Comparison of ENCODE assay signal across 9 cellular contexts in genomic region chr9:127960410-127961165, GRCh38. TPM values are rescaled to one million over a fixed set of nuclear protein-coding genes. Genes with fewer than 3 reads are reported as not detected.
A peak's percentile ranks its signal among the peaks of the same experiment; 100 is the strongest.
DNase-seq lines count a peak whose midpoint lies in the region; ATAC-seq and TF ChIP-seq lines count a peak whose summit lies in the region.
"Had no signal": no experiment of that assay in that cellular context is flagged by ENCODE, and none has a peak within 500 bp of the region (broad histone marks: within the 10 kb centered on the region; RNA-seq: fewer than 3 reads in every experiment).

No MANE protein-coding gene starts in this region.

- TF ChIP-seq POLR2A in tibial nerve (IDR thresholded peaks at IDR 0.05): no peak

- TF ChIP-seq CTCF in lung (IDR thresholded peaks at IDR 0.05; ENCODE audit: control extremely low read depth, extremely low read depth) (no peak), tibial nerve (IDR thresholded peaks at IDR 0.05) (no peak)

- H3K4me3 Mint-ChIP-seq in activated naive CD4-positive, alpha-beta T cell treated with anti-CD3 and anti-CD28 coated beads for 36 hours: peak overlapping the region; percentile 38
- peak overlapping the region; percentile 15 for H3K4me3 Mint-ChIP-seq in activated naive CD8-positive, alpha-beta T cell treated with anti-CD3 and anti-CD28 coated beads, Interleukin-2, amount 10 ng/mL, durations not matched to agents 7 days and 5 days

- no peaks in the 10 kb centered on the region for H3K9me3 Mint-ChIP-seq in activated naive CD4-positive, alpha-beta T cell treated with anti-CD3 and anti-CD28 coated beads for 36 hours
- no peaks in the 10 kb centered on the region for H3K9me3 Mint-ChIP-seq in activated naive CD8-positive, alpha-beta T cell treated with anti-CD3 and anti-CD28 coated beads, Interleukin-2, amount 10 ng/mL, durations not matched to agents 7 days and 5 days

- peaks cover 32% of the 10 kb centered on the region for H3K36me3 Mint-ChIP-seq in activated naive CD4-positive, alpha-beta T cell treated with anti-CD3 and anti-CD28 coated beads for 36 hours (ENCODE audit: low read depth)
- H3K36me3 Mint-ChIP-seq in activated naive CD8-positive, alpha-beta T cell treated with anti-CD3 and anti-CD28 coated beads, Interleukin-2, amount 10 ng/mL, durations not matched to agents 7 days and 5 days: peaks cover 35% of the 10 kb centered on the region

- no peak for TF ChIP-seq EP300 in tibial nerve (IDR thresholded peaks at IDR 0.05)

- WGBS in lung, 2 donors: 57 to 72% methylated on average over 11 of the region's 11 CpGs
- WGBS in tibial nerve, 2 donors: 27 to 30% methylated on average over 11 of the region's 11 CpGs

- H3K27me3 ChIP-seq in lung (ENCODE audit: control insufficient read depth, insufficient read depth) (no peaks in the 10 kb centered on the region), tibial nerve (no peaks in the 10 kb centered on the region)

- POLR2A ChIA-PET in activated naive CD8-positive, alpha-beta T cell treated with anti-CD3 and anti-CD28 coated beads, Interleukin-2, amount 10 ng/mL, durations not matched to agents 7 days and 5 days (lab: Charles Lee): interaction anchor here (0.6 to 1.0 kb wide), 3 partner anchors 10 to 46 kb away, joined by 3 read pairs; no protein-coding TSS in a partner anchor
- POLR2A ChIA-PET in HEK293T (lab: Yijun Ruan, JAX): no interaction called here

- intact Hi-C loops in activated naive CD4-positive, alpha-beta T cell treated with anti-CD3 and anti-CD28 coated beads for 36 hours (cut with micrococcal nuclease): no loop called here

- H3K4me1 ChIP-seq in lung (ENCODE audit: control insufficient read depth in 2 of 2, insufficient read depth in 2 of 2, low read length in 2 of 2): peaks cover 6 to 22% of the 10 kb centered on the region in 2 donors
- H3K4me1 ChIP-seq in tibial nerve: peaks cover 0 to 87% (median 71%) of the 10 kb centered on the region in 4 donors

- no peak for DNase-seq in activated naive CD4-positive, alpha-beta T cell treated with anti-CD3 and anti-CD28 coated beads for 36 hours
- DNase-seq in activated naive CD4-positive, alpha-beta T cell treated with Interleukin-2 at 50 U/mL for 16 hours: no peak
- DNase-seq in activated naive CD8-positive, alpha-beta T cell treated with anti-CD3 and anti-CD28 coated beads, Interleukin-2, amount 10 ng/mL, durations not matched to agents 7 days and 5 days: no peak
- DNase-seq in lung (ENCODE audit: low spot score) (no peak), tibial nerve (ENCODE audit: low spot score in 2 of 2) (no peak), GM19238 (ENCODE audit: insufficient read length, low spot score) (no peak), HEK293T (ENCODE audit: extremely low spot score) (no peak)
- DNase-seq: SHP77 treated with DMSO at 0.1 percent for 48 hours had no signal

- CTCF ChIA-PET in activated naive CD4-positive, alpha-beta T cell treated with anti-CD3 and anti-CD28 coated beads for 36 hours (lab: Charles Lee): interaction anchor here (1.1 to 8.9 kb wide), 5 partner anchors 10 to 74 kb away, joined by 3 to 120 read pairs (median 8); no protein-coding TSS in a partner anchor
- CTCF ChIA-PET in HEK293T (lab: Yijun Ruan, JAX): interaction anchor here (0.5 to 2.7 kb wide), 2 partner anchors 17 to 174 kb away, joined by 3 to 10 read pairs; no protein-coding TSS in a partner anchor

- H3K4me3 ChIP-seq in lung (no peak overlapping the region), tibial nerve (no peak overlapping the region)

- no peaks in the 10 kb centered on the region for H3K27me3 Mint-ChIP-seq in activated naive CD4-positive, alpha-beta T cell treated with anti-CD3 and anti-CD28 coated beads for 36 hours (ENCODE audit: low read depth)
- H3K27me3 Mint-ChIP-seq in activated naive CD8-positive, alpha-beta T cell treated with anti-CD3 and anti-CD28 coated beads, Interleukin-2, amount 10 ng/mL, durations not matched to agents 7 days and 5 days: no peaks in the 10 kb centered on the region

- H3K27ac Mint-ChIP-seq in activated naive CD4-positive, alpha-beta T cell treated with anti-CD3 and anti-CD28 coated beads for 36 hours: peak overlapping the region; percentile 99
- peak overlapping the region; percentile 76 for H3K27ac Mint-ChIP-seq in activated naive CD8-positive, alpha-beta T cell treated with anti-CD3 and anti-CD28 coated beads, Interleukin-2, amount 10 ng/mL, durations not matched to agents 7 days and 5 days

- peak overlapping the region; percentile 38 to 71 for H3K27ac ChIP-seq in lung (ENCODE audit: low read depth in 1 of 2, low read length in 1 of 2)
- H3K27ac ChIP-seq in tibial nerve: peak overlapping the region; percentile 49 to 99 (median 86)

- no peaks in the 10 kb centered on the region for H3K9me3 ChIP-seq in lung (ENCODE audit: control insufficient read depth in 2 of 2, insufficient read depth in 1 of 2, low read length in 1 of 2)
- H3K9me3 ChIP-seq in tibial nerve: no peaks in the 10 kb centered on the region

- H3K4me1 Mint-ChIP-seq in activated naive CD4-positive, alpha-beta T cell treated with anti-CD3 and anti-CD28 coated beads for 36 hours (ENCODE audit: low read depth): peaks cover 95% of the 10 kb centered on the region
- H3K4me1 Mint-ChIP-seq in activated naive CD8-positive, alpha-beta T cell treated with anti-CD3 and anti-CD28 coated beads, Interleukin-2, amount 10 ng/mL, durations not matched to agents 7 days and 5 days: peaks cover 75% of the 10 kb centered on the region

- ATAC-seq in activated naive CD8-positive, alpha-beta T cell treated with anti-CD3 and anti-CD28 coated beads, Interleukin-2, amount 10 ng/mL, durations not matched to agents 7 days and 5 days (ENCODE audit: low read depth): no peak
- ATAC-seq in lung (ENCODE audit: insufficient read depth, low FRiP score) (no peak), GM21447 (IDR thresholded peaks at IDR 0.05; ENCODE audit: unreplicated experiment) (no peak)

- H3K36me3 ChIP-seq in lung (ENCODE audit: control insufficient read depth in 2 of 2, insufficient read depth in 2 of 2, low read length in 2 of 2): no peaks in the 10 kb centered on the region
- no peaks in the 10 kb centered on the region for H3K36me3 ChIP-seq in tibial nerve

TF ChIP-seq in HEK293T, 16 proteins besides CTCF, POLR2A, EP300 and RAD21:
- TF ChIP-seq L3MBTL2 (conservative IDR thresholded peaks at IDR 0.05) (no peak), FOXA1 (IDR thresholded peaks at IDR 0.05) (no peak), FOXK2 (IDR thresholded peaks at IDR 0.05) (no peak), ELF4 (IDR thresholded peaks at IDR 0.05) (no peak), ARNT (IDR thresholded peaks at IDR 0.05) (no peak), ZNF384 (IDR thresholded peaks at IDR 0.05) (no peak), NFRKB (IDR thresholded peaks at IDR 0.05) (no peak), FOXM1 (IDR thresholded peaks at IDR 0.05; ENCODE audit: borderline replicate concordance) (no peak), LEF1 (IDR thresholded peaks at IDR 0.05; ENCODE audit: borderline replicate concordance) (no peak)

RNA-seq across cellular contexts. Expression of gene EEIG1, which starts 20.2 kb away (rescaled TPM):
- total RNA-seq in activated naive CD4-positive, alpha-beta T cell treated with anti-CD3 and anti-CD28 coated beads for 36 hours: 10 to 100 TPM; 61.0 to 70.8 TPM
- total RNA-seq in activated naive CD8-positive, alpha-beta T cell treated with anti-CD3 and anti-CD28 coated beads, Interleukin-2, amount 10 ng/mL, durations not matched to agents 7 days and 5 days: 100 to 1,000 TPM; 329 to 366 TPM
- total RNA-seq in lung (10 to 100 TPM; 49.6 to 66.5 TPM), tibial nerve (10 to 100 TPM; 33.9 to 53.8 (median 50.2) TPM)
- 10 to 100 TPM; 13.4 to 15.8 TPM for polyA plus RNA-seq in lung

RNA-seq across cellular contexts. Expression of gene DPM2, which starts 22.9 kb away (rescaled TPM):
- total RNA-seq in activated naive CD4-positive, alpha-beta T cell treated with anti-CD3 and anti-CD28 coated beads for 36 hours: 10 to 100 TPM; 41.6 to 43.4 TPM
- total RNA-seq in activated naive CD8-positive, alpha-beta T cell treated with anti-CD3 and anti-CD28 coated beads, Interleukin-2, amount 10 ng/mL, durations not matched to agents 7 days and 5 days: 10 to 100 TPM; 49.2 to 54.2 TPM
- 10 to 100 TPM; 20.5 to 51.3 TPM for total RNA-seq in lung
- polyA plus RNA-seq in lung: 10 to 100 TPM; 50.8 to 51.1 TPM
- total RNA-seq in tibial nerve: 10 to 100 TPM in 3 of 4 donors, 1 to 10 TPM in 1; 9.0 to 21.9 (median 14.7) TPM

RNA-seq across cellular contexts. Expression of gene PIP5KL1, which starts 30.0 kb away (rescaled TPM):
- total RNA-seq in activated naive CD4-positive, alpha-beta T cell treated with anti-CD3 and anti-CD28 coated beads for 36 hours: 1 to 10 TPM; 1.1 to 1.8 TPM
- 1 to 10 TPM; 1.5 to 1.9 TPM for total RNA-seq in activated naive CD8-positive, alpha-beta T cell treated with anti-CD3 and anti-CD28 coated beads, Interleukin-2, amount 10 ng/mL, durations not matched to agents 7 days and 5 days
- 1 to 10 TPM; 4.9 to 9.0 TPM for total RNA-seq in lung
- polyA plus RNA-seq in lung: 1 to 10 TPM; 2.0 to 4.9 TPM
- under 1 TPM in 1 of 4 donors, not detected in 3; 0.59 TPM for total RNA-seq in tibial nerve

RNA-seq across cellular contexts. Expression of gene ST6GALNAC4, which starts 43.7 kb away (rescaled TPM):
- 10 to 100 TPM; 22.3 to 24.6 TPM for total RNA-seq in activated naive CD4-positive, alpha-beta T cell treated with anti-CD3 and anti-CD28 coated beads for 36 hours
- 10 to 100 TPM; 51.1 to 59.5 TPM for total RNA-seq in activated naive CD8-positive, alpha-beta T cell treated with anti-CD3 and anti-CD28 coated beads, Interleukin-2, amount 10 ng/mL, durations not matched to agents 7 days and 5 days
- total RNA-seq in lung: 10 to 100 TPM; 42.7 to 96.2 TPM
- polyA plus RNA-seq in lung: 10 to 100 TPM; 24.6 to 67.3 TPM
- total RNA-seq in tibial nerve: 10 to 100 TPM; 23.9 to 70.5 (median 37.0) TPM

Comparison
In these comparisons a context has a peak if more than half of its experiments do, and no peak if none do; other contexts are left out.
1. RNA of gene EEIG1, which starts 20.2 kb away (total RNA-seq): 329 to 366 TPM in activated naive CD8-positive, alpha-beta T cell treated with anti-CD3 and anti-CD28 coated beads, Interleukin-2, amount 10 ng/mL, durations not matched to agents 7 days and 5 days; 61.0 to 70.8 TPM in activated naive CD4-positive, alpha-beta T cell treated with anti-CD3 and anti-CD28 coated beads for 36 hours, 49.6 to 66.5 TPM in lung and 33.9 to 53.8 TPM in tibial nerve; every median in the first group is over 4 times any median in the second.